Comparison of ENCODE assay signal across 8 cellular contexts in genomic region chr17:49996495-49997255, GRCh38. TPM values are rescaled to one million over a fixed set of nuclear protein-coding genes. Genes with fewer than 3 reads are reported as not detected.
A peak's percentile ranks its signal among the peaks of the same experiment; 100 is the strongest.
DNase-seq lines count a peak whose midpoint lies in the region; ATAC-seq, FAIRE-seq and TF ChIP-seq lines count a peak whose summit lies in the region.

No MANE protein-coding gene starts in this region.

- H3K4me3 ChIP-seq in AG09309 (ENCODE audit: control insufficient read depth, low read depth, low read length) (peak overlapping the region; percentile 42), OCI-LY3 (ENCODE audit: low read length) (no peak overlapping the region), pancreas (peak overlapping the region in 3 of 4 donors; percentile 14 to 50 (median 32)), upper lobe of right lung (peak overlapping the region; percentile 36)

- H3K4me3 Mint-ChIP-seq in activated T-cell treated with anti-CD3 and anti-CD28 coated beads, Interleukin-2, amount 50 U/mL, for 4 hours = peak overlapping the region; percentile 66

- H2AFZ ChIP-seq in OCI-LY3 (ENCODE audit: low read depth, low read length) = no peak overlapping the region

- no peak for TF ChIP-seq POLR2A in H54 (IDR thresholded peaks at IDR 0.05; ENCODE audit: low read depth, low read length)

- no peaks in the 10 kb centered on the region for H3K36me3 ChIP-seq in OCI-LY3 (replicated peaks; ENCODE audit: low read depth, low read length)
- H3K36me3 ChIP-seq in pancreas = no peaks in the 10 kb centered on the region
- no peaks in the 10 kb centered on the region for H3K36me3 ChIP-seq in upper lobe of right lung

- H3K4me2 ChIP-seq in OCI-LY3 (ENCODE audit: low read length) = peak overlapping the region; percentile 56

- H4K20me1 ChIP-seq in OCI-LY3 (ENCODE audit: insufficient read depth, low read length) = no peaks in the 10 kb centered on the region

- H3K4me1 ChIP-seq in OCI-LY3 (ENCODE audit: low read length) (peaks cover 10% of the 10 kb centered on the region), pancreas (peaks cover 0 to 10% (median 4%) of the 10 kb centered on the region in 3 donors), upper lobe of right lung (peaks cover 24% of the 10 kb centered on the region)

- H3K36me3 Mint-ChIP-seq in activated T-cell treated with anti-CD3 and anti-CD28 coated beads, Interleukin-2, amount 50 U/mL, for 4 hours (ENCODE audit: insufficient read depth) = no peaks in the 10 kb centered on the region

- H3K27me3 Mint-ChIP-seq in activated T-cell treated with anti-CD3 and anti-CD28 coated beads, Interleukin-2, amount 50 U/mL, for 4 hours (ENCODE audit: low read depth) = peaks cover 77% of the 10 kb centered on the region

- 1% methylated on average over 42 to 56 of the region's 56 CpGs for WGBS in pancreas, 2 donors

- no peak overlapping the region for H3K27ac ChIP-seq in OCI-LY3 (ENCODE audit: low read length)
- H3K27ac ChIP-seq in pancreas = no peak overlapping the region
- H3K27ac ChIP-seq in upper lobe of right lung = no peak overlapping the region

- H3K9me3 ChIP-seq in OCI-LY3 (ENCODE audit: insufficient read depth, low read length) = no peaks in the 10 kb centered on the region
- no peaks in the 10 kb centered on the region for H3K9me3 ChIP-seq in pancreas
- no peaks in the 10 kb centered on the region for H3K9me3 ChIP-seq in upper lobe of right lung

- no peak for FAIRE-seq in H54 (lab: Jason Lieb, UNC)
- FAIRE-seq in pancreas (lab: Jason Lieb, UNC) = no peak

- ATAC-seq in activated T-cell treated with anti-CD3 and anti-CD28 coated beads, Interleukin-2, amount 50 U/mL, for 4 hours = peak; percentile 51 to 56
- ATAC-seq in pancreas = peak; percentile 46 to 72 (median 64)
- peak; percentile 70 for ATAC-seq in upper lobe of right lung
- no peak for ATAC-seq in GM18868 (IDR thresholded peaks at IDR 0.05; ENCODE audit: unreplicated experiment)

- DNase-seq in AG09309 (ENCODE audit: low read depth) (no peak), H54 (ENCODE audit: insufficient read length, low spot score) (peak; percentile 86), foreskin melanocyte (peak; percentile 22), pancreas (peak in 5 of 6 donors; percentile 41 to 91 (median 65)), upper lobe of right lung (peak; percentile 81)
- peak; percentile 70 for DNase-seq in activated T-cell treated with anti-CD3 and anti-CD28 coated beads, Interleukin-2, amount 50 U/mL, for 4 hours

- H3K4me1 Mint-ChIP-seq in activated T-cell treated with anti-CD3 and anti-CD28 coated beads, Interleukin-2, amount 50 U/mL, for 4 hours (ENCODE audit: low read depth) = peaks cover 29% of the 10 kb centered on the region

- TF ChIP-seq CTCF in AG09309 (IDR thresholded peaks at IDR 0.05; ENCODE audit: control insufficient read depth, insufficient read depth, low read depth, low read length, missing control alignments) (peak; percentile 98), OCI-LY3 (IDR thresholded peaks at IDR 0.05; ENCODE audit: low read depth, low read length) (peak; percentile 95), pancreas (IDR thresholded peaks at IDR 0.05) (peak; percentile 95 to 99 (median 98)), upper lobe of right lung (IDR thresholded peaks at IDR 0.05) (peak; percentile 98)

- H3K9me3 Mint-ChIP-seq in activated T-cell treated with anti-CD3 and anti-CD28 coated beads, Interleukin-2, amount 50 U/mL, for 4 hours = no peaks in the 10 kb centered on the region

- H3K9ac ChIP-seq in OCI-LY3 (ENCODE audit: low read length) = no peak overlapping the region

- no peaks in the 10 kb centered on the region for H3K79me2 ChIP-seq in OCI-LY3 (ENCODE audit: low read length)

- intact Hi-C loops in pancreas (cut with DNase I) (loop anchor here in 2 of 3 donors (5.0 kb wide), 5 partner anchors 44 to 134 kb away; no protein-coding TSS in a partner anchor), upper lobe of right lung (cut with DNase I) (loop anchor here (5.0 kb wide), 2 partner anchors 114 to 429 kb away; no protein-coding TSS in a partner anchor)

- H3K27me3 ChIP-seq in OCI-LY3 (ENCODE audit: low read depth, low read length) = peaks cover 19% of the 10 kb centered on the region
- H3K27me3 ChIP-seq in pancreas = peaks cover 0 to 8% (median 1%) of the 10 kb centered on the region in 4 donors
- H3K27me3 ChIP-seq in upper lobe of right lung = peaks cover 72% of the 10 kb centered on the region

RNA-seq across cellular contexts. Expression of gene DLX3, which starts 1.7 kb away (rescaled TPM):
- total RNA-seq in activated T-cell treated with anti-CD3 and anti-CD28 coated beads, Interleukin-2, amount 50 U/mL, for 4 hours = under 1 TPM; 0.08 to 0.47 (median 0.25) TPM
- total RNA-seq in pancreas (under 1 TPM; 0.09 to 0.53 (median 0.24) TPM), upper lobe of right lung (0.69 TPM)
- under 1 TPM; 0.33 to 0.42 TPM for polyA plus RNA-seq in pancreas

RNA-seq across cellular contexts. Expression of gene DLX4, which starts 27.7 kb away (rescaled TPM):
- total RNA-seq in activated T-cell treated with anti-CD3 and anti-CD28 coated beads, Interleukin-2, amount 50 U/mL, for 4 hours = 1 to 10 TPM in 1 of 3 donors, under 1 TPM in 2; 0.73 to 1.1 (median 0.99) TPM
- total RNA-seq in pancreas = under 1 TPM in 3 of 6 donors, not detected in 3; 0.16 to 0.23 (median 0.20) TPM
- polyA plus RNA-seq in pancreas = under 1 TPM; 0.26 to 0.30 TPM
- total RNA-seq in upper lobe of right lung = 2.1 TPM

RNA-seq across cellular contexts. Expression of gene ITGA3, which starts 59.2 kb away (rescaled TPM):
- 10 to 100 TPM in 1 of 3 donors, 1 to 10 TPM in 2; 9.2 to 10.2 (median 9.4) TPM for total RNA-seq in activated T-cell treated with anti-CD3 and anti-CD28 coated beads, Interleukin-2, amount 50 U/mL, for 4 hours
- 10 to 100 TPM; 16.8 to 61.2 (median 23.0) TPM for total RNA-seq in pancreas
- 10 to 100 TPM; 28.3 to 35.2 TPM for polyA plus RNA-seq in pancreas
- total RNA-seq in upper lobe of right lung = 212 TPM
